1 cellular context compared by ENCODE assay signal in the genomic region with DNA sequence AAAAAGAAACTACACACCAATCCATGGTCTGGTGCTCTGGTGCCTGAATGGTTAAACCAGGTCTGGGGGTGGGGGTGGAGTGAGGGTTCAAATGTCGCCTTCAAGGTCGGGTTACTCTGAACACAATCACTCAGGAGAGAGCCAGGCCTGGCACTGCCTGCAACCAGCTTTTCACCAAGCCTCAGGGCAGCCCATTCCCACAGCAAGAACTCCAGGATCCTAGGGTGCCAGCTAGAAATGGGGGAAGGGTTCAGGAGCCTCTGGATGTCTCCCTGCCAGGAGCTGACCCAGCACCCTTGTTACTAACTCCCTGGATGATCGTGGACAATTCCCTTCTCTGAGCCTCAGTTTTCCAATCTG.
TF ChIP-seq lines count a peak whose summit lies in the region.

No MANE protein-coding gene starts in this region.

TF ChIP-seq in K562, 482 proteins besides CTCF, POLR2A, EP300 and RAD21:
- TF ChIP-seq RBFOX2 (IDR thresholded peaks at IDR 0.05; ENCODE audit: low read depth, low read length) = no peak
- TF ChIP-seq, protein P1, sequence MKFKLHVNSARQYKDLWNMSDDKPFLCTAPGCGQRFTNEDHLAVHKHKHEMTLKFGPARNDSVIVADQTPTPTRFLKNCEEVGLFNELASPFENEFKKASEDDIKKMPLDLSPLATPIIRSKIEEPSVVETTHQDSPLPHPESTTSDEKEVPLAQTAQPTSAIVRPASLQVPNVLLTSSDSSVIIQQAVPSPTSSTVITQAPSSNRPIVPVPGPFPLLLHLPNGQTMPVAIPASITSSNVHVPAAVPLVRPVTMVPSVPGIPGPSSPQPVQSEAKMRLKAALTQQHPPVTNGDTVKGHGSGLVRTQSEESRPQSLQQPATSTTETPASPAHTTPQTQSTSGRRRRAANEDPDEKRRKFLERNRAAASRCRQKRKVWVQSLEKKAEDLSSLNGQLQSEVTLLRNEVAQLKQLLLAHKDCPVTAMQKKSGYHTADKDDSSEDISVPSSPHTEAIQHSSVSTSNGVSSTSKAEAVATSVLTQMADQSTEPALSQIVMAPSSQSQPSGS (CRISPR knock-in tag; IDR thresholded peaks at IDR 0.05) = no peak
- TF ChIP-seq, protein P2, sequence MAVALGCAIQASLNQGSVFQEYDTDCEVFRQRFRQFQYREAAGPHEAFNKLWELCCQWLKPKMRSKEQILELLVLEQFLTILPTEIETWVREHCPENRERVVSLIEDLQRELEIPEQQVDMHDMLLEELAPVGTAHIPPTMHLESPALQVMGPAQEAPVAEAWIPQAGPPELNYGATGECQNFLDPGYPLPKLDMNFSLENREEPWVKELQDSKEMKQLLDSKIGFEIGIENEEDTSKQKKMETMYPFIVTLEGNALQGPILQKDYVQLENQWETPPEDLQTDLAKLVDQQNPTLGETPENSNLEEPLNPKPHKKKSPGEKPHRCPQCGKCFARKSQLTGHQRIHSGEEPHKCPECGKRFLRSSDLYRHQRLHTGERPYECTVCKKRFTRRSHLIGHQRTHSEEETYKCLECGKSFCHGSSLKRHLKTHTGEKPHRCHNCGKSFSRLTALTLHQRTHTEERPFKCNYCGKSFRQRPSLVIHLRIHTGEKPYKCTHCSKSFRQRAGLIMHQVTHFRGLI (CRISPR knock-in tag; IDR thresholded peaks at IDR 0.05) = no peak
- TF ChIP-seq SMARCB1 (IDR thresholded peaks at IDR 0.05; ENCODE audit: insufficient read length, low read depth) = no peak
- no peak for TF ChIP-seq MEF2D (tag; conservative IDR thresholded peaks at IDR 0.05; ENCODE audit: low read depth)
- TF ChIP-seq, protein P3, sequence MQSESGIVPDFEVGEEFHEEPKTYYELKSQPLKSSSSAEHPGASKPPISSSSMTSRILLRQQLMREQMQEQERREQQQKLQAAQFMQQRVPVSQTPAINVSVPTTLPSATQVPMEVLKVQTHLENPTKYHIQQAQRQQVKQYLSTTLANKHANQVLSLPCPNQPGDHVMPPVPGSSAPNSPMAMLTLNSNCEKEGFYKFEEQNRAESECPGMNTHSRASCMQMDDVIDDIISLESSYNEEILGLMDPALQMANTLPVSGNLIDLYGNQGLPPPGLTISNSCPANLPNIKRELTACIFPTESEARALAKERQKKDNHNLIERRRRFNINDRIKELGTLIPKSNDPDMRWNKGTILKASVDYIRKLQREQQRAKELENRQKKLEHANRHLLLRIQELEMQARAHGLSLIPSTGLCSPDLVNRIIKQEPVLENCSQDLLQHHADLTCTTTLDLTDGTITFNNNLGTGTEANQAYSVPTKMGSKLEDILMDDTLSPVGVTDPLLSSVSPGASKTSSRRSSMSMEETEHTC (IDR thresholded peaks at IDR 0.05) = no peak
- TF ChIP-seq NR4A1 (CRISPR knock-in tag; IDR thresholded peaks at IDR 0.05) = no peak
- no peak for TF ChIP-seq NR4A1 (tag; IDR thresholded peaks at IDR 0.05)
- TF ChIP-seq, protein P4, sequence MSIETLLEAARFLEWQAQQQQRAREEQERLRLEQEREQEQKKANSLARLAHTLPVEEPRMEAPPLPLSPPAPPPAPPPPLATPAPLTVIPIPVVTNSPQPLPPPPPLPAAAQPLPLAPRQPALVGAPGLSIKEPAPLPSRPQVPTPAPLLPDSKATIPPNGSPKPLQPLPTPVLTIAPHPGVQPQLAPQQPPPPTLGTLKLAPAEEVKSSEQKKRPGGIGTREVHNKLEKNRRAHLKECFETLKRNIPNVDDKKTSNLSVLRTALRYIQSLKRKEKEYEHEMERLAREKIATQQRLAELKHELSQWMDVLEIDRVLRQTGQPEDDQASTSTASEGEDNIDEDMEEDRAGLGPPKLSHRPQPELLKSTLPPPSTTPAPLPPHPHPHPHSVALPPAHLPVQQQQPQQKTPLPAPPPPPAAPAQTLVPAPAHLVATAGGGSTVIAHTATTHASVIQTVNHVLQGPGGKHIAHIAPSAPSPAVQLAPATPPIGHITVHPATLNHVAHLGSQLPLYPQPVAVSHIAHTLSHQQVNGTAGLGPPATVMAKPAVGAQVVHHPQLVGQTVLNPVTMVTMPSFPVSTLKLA (conservative IDR thresholded peaks at IDR 0.05) = no peak
- TF ChIP-seq YBX1 (IDR thresholded peaks at IDR 0.05) = no peak
- TF ChIP-seq ZNF12 (CRISPR knock-in tag; IDR thresholded peaks at IDR 0.05) = no peak
- TF ChIP-seq XRCC3 (IDR thresholded peaks at IDR 0.05) = no peak
- no peak for TF ChIP-seq ZNF174 (CRISPR knock-in tag; IDR thresholded peaks at IDR 0.05)
- TF ChIP-seq, protein P5, sequence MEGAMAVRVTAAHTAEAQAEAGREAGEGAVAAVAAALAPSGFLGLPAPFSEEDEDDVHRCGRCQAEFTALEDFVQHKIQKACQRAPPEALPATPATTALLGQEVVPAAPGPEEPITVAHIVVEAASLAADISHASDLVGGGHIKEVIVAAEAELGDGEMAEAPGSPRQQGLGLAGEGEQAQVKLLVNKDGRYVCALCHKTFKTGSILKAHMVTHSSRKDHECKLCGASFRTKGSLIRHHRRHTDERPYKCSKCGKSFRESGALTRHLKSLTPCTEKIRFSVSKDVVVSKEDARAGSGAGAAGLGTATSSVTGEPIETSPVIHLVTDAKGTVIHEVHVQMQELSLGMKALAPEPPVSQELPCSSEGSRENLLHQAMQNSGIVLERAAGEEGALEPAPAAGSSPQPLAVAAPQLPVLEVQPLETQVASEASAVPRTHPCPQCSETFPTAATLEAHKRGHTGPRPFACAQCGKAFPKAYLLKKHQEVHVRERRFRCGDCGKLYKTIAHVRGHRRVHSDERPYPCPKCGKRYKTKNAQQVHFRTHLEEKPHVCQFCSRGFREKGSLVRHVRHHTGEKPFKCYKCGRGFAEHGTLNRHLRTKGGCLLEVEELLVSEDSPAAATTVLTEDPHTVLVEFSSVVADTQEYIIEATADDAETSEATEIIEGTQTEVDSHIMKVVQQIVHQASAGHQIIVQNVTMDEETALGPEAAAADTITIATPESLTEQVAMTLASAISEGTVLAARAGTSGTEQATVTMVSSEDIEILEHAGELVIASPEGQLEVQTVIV (CRISPR knock-in tag; IDR thresholded peaks at IDR 0.05; ENCODE audit: borderline replicate concordance) = no peak
- TF ChIP-seq TAF7 (tag; IDR thresholded peaks at IDR 0.05) = no peak
- no peak for TF ChIP-seq FOXK2 (conservative IDR thresholded peaks at IDR 0.05 in 1 of 2, IDR thresholded peaks at IDR 0.05 in 1 of 2; ENCODE audit: low read depth in 2 of 2)
- no peak for TF ChIP-seq KDM4B (IDR thresholded peaks at IDR 0.05; ENCODE audit: borderline replicate concordance in 2 of 2, low read depth in 1 of 2)
